Comparison of ENCODE assay signal across 1 cellular context in genomic region chr2:191245046-191245868, GRCh38.
TF ChIP-seq lines count a peak whose summit lies in the region.

MYO1B (plus strand) TSS chr2:191245404; CDS start chr2:191276896, 31,492 bp downstream.

TF ChIP-seq in H1, 55 proteins besides CTCF, POLR2A, EP300 and RAD21:
- TF ChIP-seq CBX8 (IDR thresholded peaks at IDR 0.05; ENCODE audit: borderline replicate concordance, low read depth, low read length), result no peak
- TF ChIP-seq TAF1 (IDR thresholded peaks at IDR 0.05; ENCODE audit: low read depth, low read length), result peak; percentile 87
- peak; percentile 58; the same call in 1 of the 2 replicates for TF ChIP-seq EGR1 (IDR thresholded peaks at IDR 0.05; ENCODE audit: borderline replicate concordance, low read depth, low read length)
- TF ChIP-seq SIRT6 (IDR thresholded peaks at IDR 0.05; ENCODE audit: low read length), result no peak
- peak; percentile 87 for TF ChIP-seq KDM4A (IDR thresholded peaks at IDR 0.05; ENCODE audit: low read depth, low read length, severe bottlenecking)
- TF ChIP-seq TBP (IDR thresholded peaks at IDR 0.05; ENCODE audit: low read depth, low read length), result peak; percentile 69; the same call in 1 of the 2 replicates
- peak; percentile 25; the same call in 1 of the 2 replicates for TF ChIP-seq YY1 (IDR thresholded peaks at IDR 0.05; ENCODE audit: low read depth, low read length)
- TF ChIP-seq CHD1 (IDR thresholded peaks at IDR 0.05; ENCODE audit: low read depth, low read length), result no peak
- no peak for TF ChIP-seq BCL11A (IDR thresholded peaks at IDR 0.05; ENCODE audit: low read depth in 2 of 2, low read length in 2 of 2)
- peak in 1 of 2 experiments; percentile 13; a peak in 1 of 4 replicates for TF ChIP-seq HDAC2 (IDR thresholded peaks at IDR 0.05; ENCODE audit: borderline replicate concordance in 1 of 2, low read depth in 2 of 2, low read length in 2 of 2)
- TF ChIP-seq RBBP5 (IDR thresholded peaks at IDR 0.05; ENCODE audit: borderline replicate concordance, low read depth, low read length), result peak; percentile 93
- TF ChIP-seq E2F6 (IDR thresholded peaks at IDR 0.05), result peak; percentile 70; the same call in 1 of the 2 replicates
- no peak for TF ChIP-seq BRCA1 (IDR thresholded peaks at IDR 0.05; ENCODE audit: low read depth, low read length)
- TF ChIP-seq ASH2L (IDR thresholded peaks at IDR 0.05; ENCODE audit: low read length), result peak; percentile 89
- TF ChIP-seq CTBP2 (IDR thresholded peaks at IDR 0.05; ENCODE audit: borderline replicate concordance, insufficient read depth, insufficient read length, low read length), result no peak
- TF ChIP-seq POLR2AphosphoS5 (IDR thresholded peaks at IDR 0.05; ENCODE audit: low read depth, low read length), result peak; percentile 90; the same call in 1 of the 2 replicates
- TF ChIP-seq GTF2F1 (IDR thresholded peaks at IDR 0.05; ENCODE audit: borderline replicate concordance, low read depth, low read length), result 0 out of 2 replicates have a peak, but pooled peaks have one; percentile 26
- TF ChIP-seq CHD7 (IDR thresholded peaks at IDR 0.05; ENCODE audit: insufficient replicate concordance, low read length), result no peak
- TF ChIP-seq MAX (IDR thresholded peaks at IDR 0.05), result peak; percentile 38
- peak; percentile 60 for TF ChIP-seq PHF8 (conservative IDR thresholded peaks at IDR 0.05; ENCODE audit: low read depth, low read length)
- peak in 1 of 2 experiments; percentile 53; a peak in 1 of 4 replicates for TF ChIP-seq SIN3A (conservative IDR thresholded peaks at IDR 0.05 in 1 of 2, IDR thresholded peaks at IDR 0.05 in 1 of 2; ENCODE audit: low read depth in 1 of 2, low read length in 2 of 2)
- no peak for TF ChIP-seq ATF2 (IDR thresholded peaks at IDR 0.05; ENCODE audit: low read length)
- peak; percentile 83 for TF ChIP-seq TAF7 (optimal IDR thresholded peaks at IDR 0.05; ENCODE audit: borderline replicate concordance, low read depth, low read length)
TF ChIP-seq in H1: peak in this region for 15.
